Comparison of ENCODE assay signal across 8 cellular contexts in genomic region chr11:12109591-12110196, GRCh38. TPM values are rescaled to one million over a fixed set of nuclear protein-coding genes. Genes with fewer than 3 reads are reported as not detected.
DNase-seq lines count a peak whose midpoint lies in the region; ATAC-seq, FAIRE-seq and TF ChIP-seq lines count a peak whose summit lies in the region.

No MANE protein-coding gene starts in this region.

- no peak for ATAC-seq in gastrocnemius medialis
- ATAC-seq in HG02678 (IDR thresholded peaks at IDR 0.05; ENCODE audit: unreplicated experiment) = no peak

- intact Hi-C loops in gastrocnemius medialis (cut with DNase I; ENCODE audit: low total_unique reads) = loop anchor here (2.0 to 5.0 kb wide), 3 partner anchors 42 to 267 kb away; no protein-coding TSS in a partner anchor

- no peak for TF ChIP-seq POLR2A in GM12892 (IDR thresholded peaks at IDR 0.05; ENCODE audit: low read depth, low read length)
- TF ChIP-seq POLR2A in gastrocnemius medialis (IDR thresholded peaks at IDR 0.05) = no peak

- in situ Hi-C loops in gastrocnemius medialis (cut with MboI; ENCODE audit: low sequenced_read_pairs in 4 of 4) = no loop called here

- H3K36me3 ChIP-seq in gastrocnemius medialis = no peaks in the 10 kb centered on the region

- peak overlapping the region; percentile 76 to 84 for H3K4me3 ChIP-seq in foreskin fibroblast (ENCODE audit: low read depth in 1 of 2, low read length in 2 of 2)
- H3K4me3 ChIP-seq in gastrocnemius medialis = peak overlapping the region; percentile 42 to 77 (median 71)

- H3K4me1 ChIP-seq in gastrocnemius medialis = peaks cover 10 to 19% of the 10 kb centered on the region in 2 donors

- H3K27me3 ChIP-seq in gastrocnemius medialis = no peaks in the 10 kb centered on the region

- FAIRE-seq in GM12892 (lab: Jason Lieb, UNC) = peak; percentile 5

- no peaks in the 10 kb centered on the region for H3K9me3 ChIP-seq in gastrocnemius medialis

- TF ChIP-seq CTCF in foreskin fibroblast (IDR thresholded peaks at IDR 0.05; ENCODE audit: low read depth, low read length) = no peak
- TF ChIP-seq CTCF in gastrocnemius medialis (IDR thresholded peaks at IDR 0.05 in 4 of 5, conservative IDR thresholded peaks at IDR 0.05 in 1 of 5) = no peak

- H3K27ac ChIP-seq in gastrocnemius medialis = peak overlapping the region; percentile 70 to 82 (median 80)

- DNase-seq in GM12892 (ENCODE audit: insufficient read length) (no peak), foreskin fibroblast (no peak), gastrocnemius medialis (no peak), GM19238 (ENCODE audit: insufficient read length, low spot score) (no peak), KG1 (lab: John Stamatoyannopoulos, UW) (no peak)
- peak; percentile 56 for DNase-seq in activated CD4-positive, alpha-beta T cell treated with anti-CD3 and anti-CD28 coated beads for 48 hours
- DNase-seq in activated CD4-positive, CD25-positive, alpha-beta regulatory T cell treated with anti-CD3 and anti-CD28 coated beads, Interleukin-2, amount 50 U/mL, for 72 hours = no peak

RNA-seq across cellular contexts. Expression of gene MICAL2, which starts 0.7 kb away (rescaled TPM):
- polyA plus RNA-seq in GM12892 (2012; ENCODE audit: missing spikeins) = 1.1 TPM
- 10 to 100 TPM; 24.7 to 53.7 (median 37.0) TPM for total RNA-seq in gastrocnemius medialis
